In the genomic region with DNA sequence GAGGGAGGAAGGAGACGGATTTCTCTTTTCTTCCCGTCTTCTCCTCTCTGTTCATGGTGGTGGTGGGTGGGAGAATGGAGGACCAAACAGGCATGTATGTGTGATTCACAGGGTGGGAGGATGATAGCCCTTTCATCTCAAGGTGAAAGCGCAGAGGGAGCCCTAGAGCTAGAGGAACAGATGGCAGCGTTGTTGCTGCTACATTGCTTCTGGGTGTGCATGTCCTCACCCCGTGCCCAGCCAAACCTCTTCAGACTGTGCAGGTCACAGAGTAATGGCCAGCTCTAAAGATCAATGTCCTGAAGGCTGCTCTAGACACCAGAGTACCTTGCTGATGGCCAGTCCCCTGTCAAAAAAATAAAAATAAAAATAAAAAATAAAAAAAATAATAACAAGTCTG, we compare ENCODE assay signal across 2 cellular contexts.
TF ChIP-seq lines count a peak whose summit lies in the region.

No MANE protein-coding gene starts in this region.

TF ChIP-seq in SK-N-SH, 30 proteins besides CTCF, POLR2A, EP300 and RAD21 (continued from another document):
- TF ChIP-seq, protein P1, sequence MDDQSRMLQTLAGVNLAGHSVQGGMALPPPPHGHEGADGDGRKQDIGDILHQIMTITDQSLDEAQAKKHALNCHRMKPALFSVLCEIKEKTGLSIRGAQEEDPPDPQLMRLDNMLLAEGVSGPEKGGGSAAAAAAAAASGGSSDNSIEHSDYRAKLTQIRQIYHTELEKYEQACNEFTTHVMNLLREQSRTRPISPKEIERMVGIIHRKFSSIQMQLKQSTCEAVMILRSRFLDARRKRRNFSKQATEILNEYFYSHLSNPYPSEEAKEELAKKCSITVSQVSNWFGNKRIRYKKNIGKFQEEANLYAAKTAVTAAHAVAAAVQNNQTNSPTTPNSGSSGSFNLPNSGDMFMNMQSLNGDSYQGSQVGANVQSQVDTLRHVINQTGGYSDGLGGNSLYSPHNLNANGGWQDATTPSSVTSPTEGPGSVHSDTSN (IDR thresholded peaks at IDR 0.05): no peak
- TF ChIP-seq NRF1 (IDR thresholded peaks at IDR 0.05; ENCODE audit: low read depth, low read length) (no peak), FOXJ3 (CRISPR knock-in tag; IDR thresholded peaks at IDR 0.05) (no peak), RCOR1 (IDR thresholded peaks at IDR 0.05; ENCODE audit: low read length) (no peak), GATA2 (CRISPR knock-in tag; IDR thresholded peaks at IDR 0.05) (no peak), RFX5 (IDR thresholded peaks at IDR 0.05; ENCODE audit: low read length) (no peak), TEAD4 (IDR thresholded peaks at IDR 0.05; ENCODE audit: borderline replicate concordance, insufficient read depth) (no peak), ELF1 (IDR thresholded peaks at IDR 0.05) (no peak), FOSL2 (IDR thresholded peaks at IDR 0.05; ENCODE audit: borderline replicate concordance, low read depth) (no peak)
- TF ChIP-seq, protein P2, sequence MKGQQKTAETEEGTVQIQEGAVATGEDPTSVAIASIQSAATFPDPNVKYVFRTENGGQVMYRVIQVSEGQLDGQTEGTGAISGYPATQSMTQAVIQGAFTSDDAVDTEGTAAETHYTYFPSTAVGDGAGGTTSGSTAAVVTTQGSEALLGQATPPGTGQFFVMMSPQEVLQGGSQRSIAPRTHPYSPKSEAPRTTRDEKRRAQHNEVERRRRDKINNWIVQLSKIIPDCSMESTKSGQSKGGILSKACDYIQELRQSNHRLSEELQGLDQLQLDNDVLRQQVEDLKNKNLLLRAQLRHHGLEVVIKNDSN (IDR thresholded peaks at IDR 0.05; ENCODE audit: borderline replicate concordance, low read depth): no peak
- TF ChIP-seq, protein P3, sequence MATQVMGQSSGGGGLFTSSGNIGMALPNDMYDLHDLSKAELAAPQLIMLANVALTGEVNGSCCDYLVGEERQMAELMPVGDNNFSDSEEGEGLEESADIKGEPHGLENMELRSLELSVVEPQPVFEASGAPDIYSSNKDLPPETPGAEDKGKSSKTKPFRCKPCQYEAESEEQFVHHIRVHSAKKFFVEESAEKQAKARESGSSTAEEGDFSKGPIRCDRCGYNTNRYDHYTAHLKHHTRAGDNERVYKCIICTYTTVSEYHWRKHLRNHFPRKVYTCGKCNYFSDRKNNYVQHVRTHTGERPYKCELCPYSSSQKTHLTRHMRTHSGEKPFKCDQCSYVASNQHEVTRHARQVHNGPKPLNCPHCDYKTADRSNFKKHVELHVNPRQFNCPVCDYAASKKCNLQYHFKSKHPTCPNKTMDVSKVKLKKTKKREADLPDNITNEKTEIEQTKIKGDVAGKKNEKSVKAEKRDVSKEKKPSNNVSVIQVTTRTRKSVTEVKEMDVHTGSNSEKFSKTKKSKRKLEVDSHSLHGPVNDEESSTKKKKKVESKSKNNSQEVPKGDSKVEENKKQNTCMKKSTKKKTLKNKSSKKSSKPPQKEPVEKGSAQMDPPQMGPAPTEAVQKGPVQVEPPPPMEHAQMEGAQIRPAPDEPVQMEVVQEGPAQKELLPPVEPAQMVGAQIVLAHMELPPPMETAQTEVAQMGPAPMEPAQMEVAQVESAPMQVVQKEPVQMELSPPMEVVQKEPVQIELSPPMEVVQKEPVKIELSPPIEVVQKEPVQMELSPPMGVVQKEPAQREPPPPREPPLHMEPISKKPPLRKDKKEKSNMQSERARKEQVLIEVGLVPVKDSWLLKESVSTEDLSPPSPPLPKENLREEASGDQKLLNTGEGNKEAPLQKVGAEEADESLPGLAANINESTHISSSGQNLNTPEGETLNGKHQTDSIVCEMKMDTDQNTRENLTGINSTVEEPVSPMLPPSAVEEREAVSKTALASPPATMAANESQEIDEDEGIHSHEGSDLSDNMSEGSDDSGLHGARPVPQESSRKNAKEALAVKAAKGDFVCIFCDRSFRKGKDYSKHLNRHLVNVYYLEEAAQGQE (IDR thresholded peaks at IDR 0.05; ENCODE audit: low read depth, low read length): no peak

TF ChIP-seq in SK-N-SH treated with all-trans-retinoic acid at 6 μM for 48 hours, 23 proteins besides CTCF, POLR2A, EP300 and RAD21 (continued from another document):
- TF ChIP-seq, protein P4, sequence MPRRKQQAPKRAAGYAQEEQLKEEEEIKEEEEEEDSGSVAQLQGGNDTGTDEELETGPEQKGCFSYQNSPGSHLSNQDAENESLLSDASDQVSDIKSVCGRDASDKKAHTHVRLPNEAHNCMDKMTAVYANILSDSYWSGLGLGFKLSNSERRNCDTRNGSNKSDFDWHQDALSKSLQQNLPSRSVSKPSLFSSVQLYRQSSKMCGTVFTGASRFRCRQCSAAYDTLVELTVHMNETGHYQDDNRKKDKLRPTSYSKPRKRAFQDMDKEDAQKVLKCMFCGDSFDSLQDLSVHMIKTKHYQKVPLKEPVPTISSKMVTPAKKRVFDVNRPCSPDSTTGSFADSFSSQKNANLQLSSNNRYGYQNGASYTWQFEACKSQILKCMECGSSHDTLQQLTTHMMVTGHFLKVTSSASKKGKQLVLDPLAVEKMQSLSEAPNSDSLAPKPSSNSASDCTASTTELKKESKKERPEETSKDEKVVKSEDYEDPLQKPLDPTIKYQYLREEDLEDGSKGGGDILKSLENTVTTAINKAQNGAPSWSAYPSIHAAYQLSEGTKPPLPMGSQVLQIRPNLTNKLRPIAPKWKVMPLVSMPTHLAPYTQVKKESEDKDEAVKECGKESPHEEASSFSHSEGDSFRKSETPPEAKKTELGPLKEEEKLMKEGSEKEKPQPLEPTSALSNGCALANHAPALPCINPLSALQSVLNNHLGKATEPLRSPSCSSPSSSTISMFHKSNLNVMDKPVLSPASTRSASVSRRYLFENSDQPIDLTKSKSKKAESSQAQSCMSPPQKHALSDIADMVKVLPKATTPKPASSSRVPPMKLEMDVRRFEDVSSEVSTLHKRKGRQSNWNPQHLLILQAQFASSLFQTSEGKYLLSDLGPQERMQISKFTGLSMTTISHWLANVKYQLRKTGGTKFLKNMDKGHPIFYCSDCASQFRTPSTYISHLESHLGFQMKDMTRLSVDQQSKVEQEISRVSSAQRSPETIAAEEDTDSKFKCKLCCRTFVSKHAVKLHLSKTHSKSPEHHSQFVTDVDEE (CRISPR knock-in tag; IDR thresholded peaks at IDR 0.05): no peak
- TF ChIP-seq GLIS3 (CRISPR knock-in tag; IDR thresholded peaks at IDR 0.05): no peak
- no peak for TF ChIP-seq ZNF8 (CRISPR knock-in tag; IDR thresholded peaks at IDR 0.05)
- no peak for TF ChIP-seq OSR1 (CRISPR knock-in tag; IDR thresholded peaks at IDR 0.05)
- no peak for TF ChIP-seq ZFP30 (CRISPR knock-in tag; IDR thresholded peaks at IDR 0.05)
- TF ChIP-seq ESRRG (CRISPR knock-in tag; IDR thresholded peaks at IDR 0.05): no peak
- TF ChIP-seq, protein P5, sequence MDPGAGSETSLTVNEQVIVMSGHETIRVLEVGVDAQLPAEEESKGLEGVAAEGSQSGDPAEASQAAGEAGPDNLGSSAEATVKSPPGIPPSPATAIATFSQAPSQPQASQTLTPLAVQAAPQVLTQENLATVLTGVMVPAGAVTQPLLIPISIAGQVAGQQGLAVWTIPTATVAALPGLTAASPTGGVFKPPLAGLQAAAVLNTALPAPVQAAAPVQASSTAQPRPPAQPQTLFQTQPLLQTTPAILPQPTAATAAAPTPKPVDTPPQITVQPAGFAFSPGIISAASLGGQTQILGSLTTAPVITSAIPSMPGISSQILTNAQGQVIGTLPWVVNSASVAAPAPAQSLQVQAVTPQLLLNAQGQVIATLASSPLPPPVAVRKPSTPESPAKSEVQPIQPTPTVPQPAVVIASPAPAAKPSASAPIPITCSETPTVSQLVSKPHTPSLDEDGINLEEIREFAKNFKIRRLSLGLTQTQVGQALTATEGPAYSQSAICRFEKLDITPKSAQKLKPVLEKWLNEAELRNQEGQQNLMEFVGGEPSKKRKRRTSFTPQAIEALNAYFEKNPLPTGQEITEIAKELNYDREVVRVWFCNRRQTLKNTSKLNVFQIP (CRISPR knock-in tag; IDR thresholded peaks at IDR 0.05; ENCODE audit: borderline replicate concordance, low read depth): no peak
- no peak for TF ChIP-seq BACH2 (CRISPR knock-in tag; IDR thresholded peaks at IDR 0.05; ENCODE audit: borderline replicate concordance)
- no peak for TF ChIP-seq ZC3H10 (CRISPR knock-in tag; IDR thresholded peaks at IDR 0.05)
- TF ChIP-seq PPARA (CRISPR knock-in tag; IDR thresholded peaks at IDR 0.05; ENCODE audit: borderline replicate concordance): no peak
- no peak for TF ChIP-seq ZFP3 (CRISPR knock-in tag; IDR thresholded peaks at IDR 0.05)
- TF ChIP-seq, protein P6, sequence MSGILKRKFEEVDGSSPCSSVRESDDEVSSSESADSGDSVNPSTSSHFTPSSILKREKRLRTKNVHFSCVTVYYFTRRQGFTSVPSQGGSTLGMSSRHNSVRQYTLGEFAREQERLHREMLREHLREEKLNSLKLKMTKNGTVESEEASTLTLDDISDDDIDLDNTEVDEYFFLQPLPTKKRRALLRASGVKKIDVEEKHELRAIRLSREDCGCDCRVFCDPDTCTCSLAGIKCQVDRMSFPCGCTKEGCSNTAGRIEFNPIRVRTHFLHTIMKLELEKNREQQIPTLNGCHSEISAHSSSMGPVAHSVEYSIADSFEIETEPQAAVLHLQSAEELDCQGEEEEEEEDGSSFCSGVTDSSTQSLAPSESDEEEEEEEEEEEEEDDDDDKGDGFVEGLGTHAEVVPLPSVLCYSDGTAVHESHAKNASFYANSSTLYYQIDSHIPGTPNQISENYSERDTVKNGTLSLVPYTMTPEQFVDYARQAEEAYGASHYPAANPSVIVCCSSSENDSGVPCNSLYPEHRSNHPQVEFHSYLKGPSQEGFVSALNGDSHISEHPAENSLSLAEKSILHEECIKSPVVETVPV (CRISPR knock-in tag; IDR thresholded peaks at IDR 0.05): no peak
- TF ChIP-seq, protein P7, sequence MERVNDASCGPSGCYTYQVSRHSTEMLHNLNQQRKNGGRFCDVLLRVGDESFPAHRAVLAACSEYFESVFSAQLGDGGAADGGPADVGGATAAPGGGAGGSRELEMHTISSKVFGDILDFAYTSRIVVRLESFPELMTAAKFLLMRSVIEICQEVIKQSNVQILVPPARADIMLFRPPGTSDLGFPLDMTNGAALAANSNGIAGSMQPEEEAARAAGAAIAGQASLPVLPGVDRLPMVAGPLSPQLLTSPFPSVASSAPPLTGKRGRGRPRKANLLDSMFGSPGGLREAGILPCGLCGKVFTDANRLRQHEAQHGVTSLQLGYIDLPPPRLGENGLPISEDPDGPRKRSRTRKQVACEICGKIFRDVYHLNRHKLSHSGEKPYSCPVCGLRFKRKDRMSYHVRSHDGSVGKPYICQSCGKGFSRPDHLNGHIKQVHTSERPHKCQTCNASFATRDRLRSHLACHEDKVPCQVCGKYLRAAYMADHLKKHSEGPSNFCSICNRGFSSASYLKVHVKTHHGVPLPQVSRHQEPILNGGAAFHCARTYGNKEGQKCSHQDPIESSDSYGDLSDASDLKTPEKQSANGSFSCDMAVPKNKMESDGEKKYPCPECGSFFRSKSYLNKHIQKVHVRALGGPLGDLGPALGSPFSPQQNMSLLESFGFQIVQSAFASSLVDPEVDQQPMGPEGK (CRISPR knock-in tag; IDR thresholded peaks at IDR 0.05; ENCODE audit: borderline replicate concordance): no peak
TF ChIP-seq in SK-N-SH treated with all-trans-retinoic acid at 6 μM for 48 hours: peak in this region for 0.
